1 cellular context compared by ENCODE assay signal in genomic region chr1:161153682-161154337, GRCh38.
A peak's percentile ranks its signal among the peaks of the same experiment; 100 is the strongest.
TF ChIP-seq lines count a peak whose summit lies in the region.

Gene UFC1, plus strand, starts transcription at chr1:161153978. Its CDS starts 20 bp downstream, at chr1:161153998.

TF ChIP-seq in K562, 482 proteins besides CTCF, POLR2A, EP300 and RAD21 (continued from another document and continues in another):
- TF ChIP-seq, protein P1, sequence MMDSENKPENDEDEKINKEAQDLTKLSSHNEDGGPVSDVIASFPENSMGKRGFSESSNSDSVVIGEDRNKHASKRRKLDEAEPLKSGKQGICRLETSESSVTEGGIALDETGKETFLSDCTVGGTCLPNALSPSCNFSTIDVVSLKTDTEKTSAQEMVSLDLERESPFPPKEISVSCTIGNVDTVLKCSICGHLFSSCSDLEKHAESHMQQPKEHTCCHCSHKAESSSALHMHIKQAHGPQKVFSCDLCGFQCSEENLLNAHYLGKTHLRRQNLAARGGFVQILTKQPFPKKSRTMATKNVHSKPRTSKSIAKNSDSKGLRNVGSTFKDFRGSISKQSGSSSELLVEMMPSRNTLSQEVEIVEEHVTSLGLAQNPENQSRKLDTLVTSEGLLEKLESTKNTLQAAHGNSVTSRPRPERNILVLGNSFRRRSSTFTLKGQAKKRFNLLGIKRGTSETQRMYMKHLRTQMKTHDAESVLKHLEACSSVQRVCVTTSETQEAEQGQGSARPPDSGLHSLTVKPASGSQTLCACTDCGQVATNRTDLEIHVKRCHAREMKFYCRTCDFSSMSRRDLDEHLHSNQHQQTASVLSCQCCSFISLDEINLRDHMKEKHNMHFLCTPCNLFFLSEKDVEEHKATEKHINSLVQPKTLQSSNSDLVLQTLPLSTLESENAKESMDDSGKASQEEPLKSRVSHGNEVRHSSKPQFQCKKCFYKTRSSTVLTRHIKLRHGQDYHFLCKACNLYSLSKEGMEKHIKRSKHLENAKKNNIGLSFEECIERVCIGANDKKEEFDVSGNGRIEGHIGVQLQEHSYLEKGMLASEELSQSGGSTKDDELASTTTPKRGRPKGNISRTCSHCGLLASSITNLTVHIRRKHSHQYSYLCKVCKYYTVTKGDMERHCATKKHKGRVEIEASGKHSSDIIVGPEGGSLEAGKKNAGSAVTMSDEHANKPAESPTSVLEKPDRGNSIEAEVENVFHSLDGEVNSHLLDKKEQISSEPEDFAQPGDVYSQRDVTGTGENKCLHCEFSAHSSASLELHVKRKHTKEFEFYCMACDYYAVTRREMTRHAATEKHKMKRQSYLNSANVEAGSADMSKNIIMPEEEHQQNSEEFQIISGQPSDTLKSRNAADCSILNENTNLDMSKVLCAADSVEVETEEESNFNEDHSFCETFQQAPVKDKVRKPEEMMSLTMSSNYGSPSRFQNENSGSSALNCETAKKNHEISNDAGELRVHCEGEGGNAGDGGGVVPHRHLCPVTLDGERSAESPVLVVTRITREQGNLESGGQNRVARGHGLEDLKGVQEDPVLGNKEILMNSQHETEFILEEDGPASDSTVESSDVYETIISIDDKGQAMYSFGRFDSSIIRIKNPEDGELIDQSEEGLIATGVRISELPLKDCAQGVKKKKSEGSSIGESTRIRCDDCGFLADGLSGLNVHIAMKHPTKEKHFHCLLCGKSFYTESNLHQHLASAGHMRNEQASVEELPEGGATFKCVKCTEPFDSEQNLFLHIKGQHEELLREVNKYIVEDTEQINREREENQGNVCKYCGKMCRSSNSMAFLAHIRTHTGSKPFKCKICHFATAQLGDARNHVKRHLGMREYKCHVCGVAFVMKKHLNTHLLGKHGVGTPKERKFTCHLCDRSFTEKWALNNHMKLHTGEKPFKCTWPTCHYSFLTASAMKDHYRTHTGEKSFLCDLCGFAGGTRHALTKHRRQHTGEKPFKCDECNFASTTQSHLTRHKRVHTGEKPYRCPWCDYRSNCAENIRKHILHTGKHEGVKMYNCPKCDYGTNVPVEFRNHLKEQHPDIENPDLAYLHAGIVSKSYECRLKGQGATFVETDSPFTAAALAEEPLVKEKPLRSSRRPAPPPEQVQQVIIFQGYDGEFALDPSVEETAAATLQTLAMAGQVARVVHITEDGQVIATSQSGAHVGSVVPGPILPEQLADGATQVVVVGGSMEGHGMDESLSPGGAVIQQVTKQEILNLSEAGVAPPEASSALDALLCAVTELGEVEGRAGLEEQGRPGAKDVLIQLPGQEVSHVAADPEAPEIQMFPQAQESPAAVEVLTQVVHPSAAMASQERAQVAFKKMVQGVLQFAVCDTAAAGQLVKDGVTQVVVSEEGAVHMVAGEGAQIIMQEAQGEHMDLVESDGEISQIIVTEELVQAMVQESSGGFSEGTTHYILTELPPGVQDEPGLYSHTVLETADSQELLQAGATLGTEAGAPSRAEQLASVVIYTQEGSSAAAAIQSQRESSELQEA (IDR thresholded peaks at IDR 0.05; ENCODE audit: low read depth) = 0 out of 2 replicates have a peak, but pooled peaks have one; percentile 13
- peak; percentile 75 for TF ChIP-seq CXXC5 (CRISPR knock-in tag; IDR thresholded peaks at IDR 0.05)
- TF ChIP-seq TAL1 (IDR thresholded peaks at IDR 0.05) = no peak
- TF ChIP-seq NR3C1 (CRISPR knock-in tag; IDR thresholded peaks at IDR 0.05) = no peak
- no peak for TF ChIP-seq ARID2 (IDR thresholded peaks at IDR 0.05)
- no peak for TF ChIP-seq CBFA2T2 (conservative IDR thresholded peaks at IDR 0.05)
- TF ChIP-seq ZNF133 (CRISPR knock-in tag; IDR thresholded peaks at IDR 0.05) = no peak
- TF ChIP-seq E2F8 (IDR thresholded peaks at IDR 0.05; ENCODE audit: low read depth, partially characterized antibody) = peak; percentile 92
- no peak for TF ChIP-seq RBM15 (IDR thresholded peaks at IDR 0.05; ENCODE audit: insufficient read depth, low read length)
- no peak for TF ChIP-seq MITF (IDR thresholded peaks at IDR 0.05)
- TF ChIP-seq, protein P2, sequence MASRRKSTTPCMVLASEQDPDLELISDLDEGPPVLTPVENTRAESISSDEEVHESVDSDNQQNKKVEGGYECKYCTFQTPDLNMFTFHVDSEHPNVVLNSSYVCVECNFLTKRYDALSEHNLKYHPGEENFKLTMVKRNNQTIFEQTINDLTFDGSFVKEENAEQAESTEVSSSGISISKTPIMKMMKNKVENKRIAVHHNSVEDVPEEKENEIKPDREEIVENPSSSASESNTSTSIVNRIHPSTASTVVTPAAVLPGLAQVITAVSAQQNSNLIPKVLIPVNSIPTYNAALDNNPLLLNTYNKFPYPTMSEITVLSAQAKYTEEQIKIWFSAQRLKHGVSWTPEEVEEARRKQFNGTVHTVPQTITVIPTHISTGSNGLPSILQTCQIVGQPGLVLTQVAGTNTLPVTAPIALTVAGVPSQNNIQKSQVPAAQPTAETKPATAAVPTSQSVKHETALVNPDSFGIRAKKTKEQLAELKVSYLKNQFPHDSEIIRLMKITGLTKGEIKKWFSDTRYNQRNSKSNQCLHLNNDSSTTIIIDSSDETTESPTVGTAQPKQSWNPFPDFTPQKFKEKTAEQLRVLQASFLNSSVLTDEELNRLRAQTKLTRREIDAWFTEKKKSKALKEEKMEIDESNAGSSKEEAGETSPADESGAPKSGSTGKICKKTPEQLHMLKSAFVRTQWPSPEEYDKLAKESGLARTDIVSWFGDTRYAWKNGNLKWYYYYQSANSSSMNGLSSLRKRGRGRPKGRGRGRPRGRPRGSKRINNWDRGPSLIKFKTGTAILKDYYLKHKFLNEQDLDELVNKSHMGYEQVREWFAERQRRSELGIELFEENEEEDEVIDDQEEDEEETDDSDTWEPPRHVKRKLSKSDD (conservative IDR thresholded peaks at IDR 0.05; ENCODE audit: low read length) = peak; percentile 94; the same call in 1 of the 2 replicates
- no peak for TF ChIP-seq HDAC6 (IDR thresholded peaks at IDR 0.05; ENCODE audit: low read depth, low read length)
- no peak for TF ChIP-seq ZBTB7A (IDR thresholded peaks at IDR 0.05; ENCODE audit: borderline replicate concordance, control insufficient read depth, low read depth, low read length)
- no peak for TF ChIP-seq DMBX1 (CRISPR knock-in tag; IDR thresholded peaks at IDR 0.05; ENCODE audit: borderline replicate concordance)
- TF ChIP-seq ZNF224 (CRISPR knock-in tag; IDR thresholded peaks at IDR 0.05) = no peak
- TF ChIP-seq BHLHE40 (IDR thresholded peaks at IDR 0.05; ENCODE audit: low read length) = 0 out of 2 replicates have a peak, but pooled peaks have one; percentile 44
- TF ChIP-seq, protein P3, sequence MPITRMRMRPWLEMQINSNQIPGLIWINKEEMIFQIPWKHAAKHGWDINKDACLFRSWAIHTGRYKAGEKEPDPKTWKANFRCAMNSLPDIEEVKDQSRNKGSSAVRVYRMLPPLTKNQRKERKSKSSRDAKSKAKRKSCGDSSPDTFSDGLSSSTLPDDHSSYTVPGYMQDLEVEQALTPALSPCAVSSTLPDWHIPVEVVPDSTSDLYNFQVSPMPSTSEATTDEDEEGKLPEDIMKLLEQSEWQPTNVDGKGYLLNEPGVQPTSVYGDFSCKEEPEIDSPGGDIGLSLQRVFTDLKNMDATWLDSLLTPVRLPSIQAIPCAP (CRISPR knock-in tag; IDR thresholded peaks at IDR 0.05; ENCODE audit: borderline replicate concordance) = no peak
- TF ChIP-seq ARNT (IDR thresholded peaks at IDR 0.05) = peak; percentile 46 to 88; a peak in 2 of 4 replicates
- TF ChIP-seq KLF13 (tag; IDR thresholded peaks at IDR 0.05; ENCODE audit: borderline replicate concordance, low read depth) = no peak
- TF ChIP-seq, protein P4, sequence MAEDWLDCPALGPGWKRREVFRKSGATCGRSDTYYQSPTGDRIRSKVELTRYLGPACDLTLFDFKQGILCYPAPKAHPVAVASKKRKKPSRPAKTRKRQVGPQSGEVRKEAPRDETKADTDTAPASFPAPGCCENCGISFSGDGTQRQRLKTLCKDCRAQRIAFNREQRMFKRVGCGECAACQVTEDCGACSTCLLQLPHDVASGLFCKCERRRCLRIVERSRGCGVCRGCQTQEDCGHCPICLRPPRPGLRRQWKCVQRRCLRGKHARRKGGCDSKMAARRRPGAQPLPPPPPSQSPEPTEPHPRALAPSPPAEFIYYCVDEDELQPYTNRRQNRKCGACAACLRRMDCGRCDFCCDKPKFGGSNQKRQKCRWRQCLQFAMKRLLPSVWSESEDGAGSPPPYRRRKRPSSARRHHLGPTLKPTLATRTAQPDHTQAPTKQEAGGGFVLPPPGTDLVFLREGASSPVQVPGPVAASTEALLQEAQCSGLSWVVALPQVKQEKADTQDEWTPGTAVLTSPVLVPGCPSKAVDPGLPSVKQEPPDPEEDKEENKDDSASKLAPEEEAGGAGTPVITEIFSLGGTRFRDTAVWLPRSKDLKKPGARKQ (CRISPR knock-in tag; IDR thresholded peaks at IDR 0.05) = no peak
- no peak for TF ChIP-seq KDM2B (CRISPR knock-in tag; IDR thresholded peaks at IDR 0.05)
- TF ChIP-seq CREBBP (IDR thresholded peaks at IDR 0.05; ENCODE audit: low read depth, low read length) = no peak
- TF ChIP-seq, protein P5, sequence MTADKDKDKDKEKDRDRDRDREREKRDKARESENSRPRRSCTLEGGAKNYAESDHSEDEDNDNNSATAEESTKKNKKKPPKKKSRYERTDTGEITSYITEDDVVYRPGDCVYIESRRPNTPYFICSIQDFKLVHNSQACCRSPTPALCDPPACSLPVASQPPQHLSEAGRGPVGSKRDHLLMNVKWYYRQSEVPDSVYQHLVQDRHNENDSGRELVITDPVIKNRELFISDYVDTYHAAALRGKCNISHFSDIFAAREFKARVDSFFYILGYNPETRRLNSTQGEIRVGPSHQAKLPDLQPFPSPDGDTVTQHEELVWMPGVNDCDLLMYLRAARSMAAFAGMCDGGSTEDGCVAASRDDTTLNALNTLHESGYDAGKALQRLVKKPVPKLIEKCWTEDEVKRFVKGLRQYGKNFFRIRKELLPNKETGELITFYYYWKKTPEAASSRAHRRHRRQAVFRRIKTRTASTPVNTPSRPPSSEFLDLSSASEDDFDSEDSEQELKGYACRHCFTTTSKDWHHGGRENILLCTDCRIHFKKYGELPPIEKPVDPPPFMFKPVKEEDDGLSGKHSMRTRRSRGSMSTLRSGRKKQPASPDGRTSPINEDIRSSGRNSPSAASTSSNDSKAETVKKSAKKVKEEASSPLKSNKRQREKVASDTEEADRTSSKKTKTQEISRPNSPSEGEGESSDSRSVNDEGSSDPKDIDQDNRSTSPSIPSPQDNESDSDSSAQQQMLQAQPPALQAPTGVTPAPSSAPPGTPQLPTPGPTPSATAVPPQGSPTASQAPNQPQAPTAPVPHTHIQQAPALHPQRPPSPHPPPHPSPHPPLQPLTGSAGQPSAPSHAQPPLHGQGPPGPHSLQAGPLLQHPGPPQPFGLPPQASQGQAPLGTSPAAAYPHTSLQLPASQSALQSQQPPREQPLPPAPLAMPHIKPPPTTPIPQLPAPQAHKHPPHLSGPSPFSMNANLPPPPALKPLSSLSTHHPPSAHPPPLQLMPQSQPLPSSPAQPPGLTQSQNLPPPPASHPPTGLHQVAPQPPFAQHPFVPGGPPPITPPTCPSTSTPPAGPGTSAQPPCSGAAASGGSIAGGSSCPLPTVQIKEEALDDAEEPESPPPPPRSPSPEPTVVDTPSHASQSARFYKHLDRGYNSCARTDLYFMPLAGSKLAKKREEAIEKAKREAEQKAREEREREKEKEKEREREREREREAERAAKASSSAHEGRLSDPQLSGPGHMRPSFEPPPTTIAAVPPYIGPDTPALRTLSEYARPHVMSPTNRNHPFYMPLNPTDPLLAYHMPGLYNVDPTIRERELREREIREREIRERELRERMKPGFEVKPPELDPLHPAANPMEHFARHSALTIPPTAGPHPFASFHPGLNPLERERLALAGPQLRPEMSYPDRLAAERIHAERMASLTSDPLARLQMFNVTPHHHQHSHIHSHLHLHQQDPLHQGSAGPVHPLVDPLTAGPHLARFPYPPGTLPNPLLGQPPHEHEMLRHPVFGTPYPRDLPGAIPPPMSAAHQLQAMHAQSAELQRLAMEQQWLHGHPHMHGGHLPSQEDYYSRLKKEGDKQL (CRISPR knock-in tag; IDR thresholded peaks at IDR 0.05; ENCODE audit: borderline replicate concordance) = no peak
- peak; percentile 43; the same call in 1 of the 2 replicates for TF ChIP-seq NCOR1 (IDR thresholded peaks at IDR 0.05)
- no peak for TF ChIP-seq ZBTB5 (IDR thresholded peaks at IDR 0.05)
- TF ChIP-seq TBP (optimal IDR thresholded peaks at IDR 0.05; ENCODE audit: low read depth, low read length) = peak; percentile 97
- TF ChIP-seq FUS (optimal IDR thresholded peaks at IDR 0.05; ENCODE audit: low read depth, low read length) = no peak
